Comparison of ENCODE assay signal across 1 cellular context in the genomic region with DNA sequence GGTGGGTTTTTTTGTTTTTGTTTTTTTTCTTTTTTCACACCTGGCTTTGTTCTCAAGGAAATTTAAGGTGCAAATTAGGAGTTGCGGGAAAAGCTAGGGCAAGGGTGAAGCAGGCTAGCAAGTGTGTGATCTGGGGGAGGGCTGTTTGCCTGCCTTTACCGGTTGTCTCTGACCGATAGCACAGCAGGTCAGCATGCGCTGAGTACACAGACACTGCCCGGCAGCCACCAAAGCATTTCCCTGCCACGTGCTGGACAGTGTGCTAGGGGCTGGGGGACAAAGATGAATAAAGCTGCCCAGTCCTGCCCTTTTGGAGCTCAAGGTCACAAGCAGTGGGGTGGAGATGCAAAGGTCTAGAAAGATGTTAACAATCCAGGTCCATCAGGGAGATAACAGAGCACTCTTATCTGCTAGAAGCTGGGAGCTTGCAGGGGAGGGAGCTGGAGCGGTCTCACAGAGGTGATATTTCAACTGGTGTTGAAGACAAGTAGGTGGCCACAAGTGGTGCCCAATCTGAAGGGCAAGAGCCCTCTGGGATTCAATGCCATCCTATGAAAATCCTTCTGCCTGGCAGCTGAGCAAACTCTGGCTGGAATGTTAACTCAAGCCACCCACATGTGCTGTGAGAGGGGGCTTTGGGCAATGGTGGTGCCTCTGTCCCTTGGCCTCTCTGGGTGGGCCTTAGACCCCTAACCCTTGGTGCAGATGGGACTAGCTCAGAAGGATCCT.
TF ChIP-seq lines count a peak whose summit lies in the region.

No MANE protein-coding gene starts in this region.

TF ChIP-seq in GM12878, 131 proteins besides CTCF, POLR2A, EP300 and RAD21:
- TF ChIP-seq SMAD1 (IDR thresholded peaks at IDR 0.05; ENCODE audit: low read depth, partially characterized antibody) (peak; percentile 27), ZSCAN29 (IDR thresholded peaks at IDR 0.05) (no peak), NRF1 (conservative IDR thresholded peaks at IDR 0.05; ENCODE audit: low read depth, low read length) (no peak), ZBTB33 (IDR thresholded peaks at IDR 0.05) (no peak), MEF2A (IDR thresholded peaks at IDR 0.05; ENCODE audit: insufficient read depth, low read depth, low read length) (no peak), STAT3 (IDR thresholded peaks at IDR 0.05; ENCODE audit: low read depth, low read length) (no peak), GATAD2B (conservative IDR thresholded peaks at IDR 0.05; ENCODE audit: low read depth) (no peak), PML (IDR thresholded peaks at IDR 0.05; ENCODE audit: low read length) (no peak), ZNF274 (IDR thresholded peaks at IDR 0.05; ENCODE audit: insufficient read depth, insufficient read length) (no peak), ZNF24 (IDR thresholded peaks at IDR 0.05) (no peak), MTA2 (IDR thresholded peaks at IDR 0.05; ENCODE audit: low read depth) (peak; percentile 25; the same call in 1 of the 2 replicates), EED (IDR thresholded peaks at IDR 0.05; ENCODE audit: low read depth) (no peak), ZZZ3 (IDR thresholded peaks at IDR 0.05; ENCODE audit: control insufficient read depth, insufficient read length, low read depth) (no peak)
- TF ChIP-seq, protein P1, sequence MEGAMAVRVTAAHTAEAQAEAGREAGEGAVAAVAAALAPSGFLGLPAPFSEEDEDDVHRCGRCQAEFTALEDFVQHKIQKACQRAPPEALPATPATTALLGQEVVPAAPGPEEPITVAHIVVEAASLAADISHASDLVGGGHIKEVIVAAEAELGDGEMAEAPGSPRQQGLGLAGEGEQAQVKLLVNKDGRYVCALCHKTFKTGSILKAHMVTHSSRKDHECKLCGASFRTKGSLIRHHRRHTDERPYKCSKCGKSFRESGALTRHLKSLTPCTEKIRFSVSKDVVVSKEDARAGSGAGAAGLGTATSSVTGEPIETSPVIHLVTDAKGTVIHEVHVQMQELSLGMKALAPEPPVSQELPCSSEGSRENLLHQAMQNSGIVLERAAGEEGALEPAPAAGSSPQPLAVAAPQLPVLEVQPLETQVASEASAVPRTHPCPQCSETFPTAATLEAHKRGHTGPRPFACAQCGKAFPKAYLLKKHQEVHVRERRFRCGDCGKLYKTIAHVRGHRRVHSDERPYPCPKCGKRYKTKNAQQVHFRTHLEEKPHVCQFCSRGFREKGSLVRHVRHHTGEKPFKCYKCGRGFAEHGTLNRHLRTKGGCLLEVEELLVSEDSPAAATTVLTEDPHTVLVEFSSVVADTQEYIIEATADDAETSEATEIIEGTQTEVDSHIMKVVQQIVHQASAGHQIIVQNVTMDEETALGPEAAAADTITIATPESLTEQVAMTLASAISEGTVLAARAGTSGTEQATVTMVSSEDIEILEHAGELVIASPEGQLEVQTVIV (IDR thresholded peaks at IDR 0.05; ENCODE audit: borderline replicate concordance, partially characterized antibody) = peak; percentile 17
